18 cellular contexts compared by ENCODE assay signal in the genomic region with DNA sequence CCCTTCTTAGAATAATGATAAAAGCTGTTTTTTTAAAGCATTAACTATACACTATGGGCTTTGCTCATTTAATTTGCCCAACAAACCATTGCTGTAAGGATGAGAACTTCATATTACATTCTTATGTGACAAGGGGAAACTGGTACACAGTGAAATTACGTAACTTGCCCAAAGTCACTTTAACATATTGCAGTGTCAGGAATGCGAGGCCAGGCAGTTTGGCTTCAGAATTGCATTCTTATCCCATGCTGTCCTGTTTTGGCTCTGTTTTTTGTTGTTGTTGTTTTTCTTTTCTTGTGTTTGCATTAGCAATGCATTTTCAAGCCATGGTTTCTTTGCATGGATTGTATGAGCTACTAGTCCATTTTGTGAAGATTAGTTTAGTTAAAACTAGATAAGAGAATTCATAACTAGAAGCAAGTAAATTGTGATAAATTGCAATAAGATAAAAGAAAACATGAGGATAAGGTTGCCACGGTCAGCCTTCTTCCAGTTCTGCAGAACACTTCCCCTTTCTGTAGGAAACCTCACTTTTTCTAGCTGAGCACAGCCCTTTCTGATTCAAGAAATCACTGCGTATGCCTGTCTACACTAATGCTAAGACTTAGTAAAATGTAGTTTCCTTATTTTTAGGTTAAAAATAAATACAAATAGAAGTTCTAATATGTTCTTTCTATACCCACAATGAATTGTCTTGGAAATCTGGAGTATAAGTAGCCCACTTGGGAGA.
A peak's percentile ranks its signal among the peaks of the same experiment; 100 is the strongest.
DNase-seq lines count a peak whose midpoint lies in the region; ATAC-seq, FAIRE-seq and TF ChIP-seq lines count a peak whose summit lies in the region.
"Had no signal": no experiment of that assay in that cellular context is flagged by ENCODE, and none has a peak within 500 bp of the region (broad histone marks: within the 10 kb centered on the region; RNA-seq: fewer than 3 reads in every experiment).

No MANE protein-coding gene starts in this region.

- H3K14ac ChIP-seq in H9 (ENCODE audit: insufficient read depth, low read length) = no peak overlapping the region

- DNase-seq in SK-N-SH (no peak), astrocyte (ENCODE audit: low read depth) (peak; percentile 36), left ventricle myocardium inferior (peak; percentile 15), H9 (no peak), DMS53 (lab: John Stamatoyannopoulos, UW) (no peak)
- DNase-seq: 8988T; activated CD4-positive, alpha-beta T cell treated with anti-CD3 and anti-CD28 coated beads for 1 hour; CD8-positive, alpha-beta T cell; kidney; NCI-H2029 treated with DMSO at 0.1 percent for 48 hours; ovary; T-helper 17 cell had no signal

- no peak for FAIRE-seq in astrocyte (lab: Jason Lieb, UNC)
- FAIRE-seq: kidney had no signal

- no peak overlapping the region for H2BK20ac ChIP-seq in H9 (ENCODE audit: low read depth, low read length, poor library complexity, severe bottlenecking)

- no peak overlapping the region for H3K4ac ChIP-seq in H9 (ENCODE audit: low read depth, low read length)

- H3K27ac Mint-ChIP-seq in astrocyte (ENCODE audit: unreplicated experiment) = no peak overlapping the region
- no peak overlapping the region for H3K27ac Mint-ChIP-seq in H9
- H3K27ac Mint-ChIP-seq: activated naive CD4-positive, alpha-beta T cell treated with anti-CD3 and anti-CD28 coated beads, Interleukin-2, amount 50 U/mL, for 72 hours; CD8-positive, alpha-beta T cell; T-helper 17 cell had no signal

- H3K27me3 Mint-ChIP-seq in astrocyte (ENCODE audit: low read depth, unreplicated experiment) (no peaks in the 10 kb centered on the region), H9 (ENCODE audit: low read depth) (no peaks in the 10 kb centered on the region)
- H3K27me3 Mint-ChIP-seq: central memory CD8-positive, alpha-beta T cell; T-helper 17 cell had no signal

- H3K79me2 ChIP-seq in SK-N-SH (ENCODE audit: insufficient read depth) (no peaks in the 10 kb centered on the region), astrocyte (ENCODE audit: insufficient read depth, low read length) (no peaks in the 10 kb centered on the region), H9 (ENCODE audit: insufficient read depth, low read length) (no peaks in the 10 kb centered on the region)

- POLR2A ChIA-PET in SK-N-SH (lab: Yijun Ruan, JAX) = no interaction called here

- TF ChIP-seq EP300 in SK-N-SH (IDR thresholded peaks at IDR 0.05; ENCODE audit: borderline replicate concordance in 1 of 2, low read depth in 1 of 2, low read length in 1 of 2) = no peak

- TF ChIP-seq CTCF in SK-N-SH (IDR thresholded peaks at IDR 0.05) = no peak
- no peak for TF ChIP-seq CTCF in astrocyte (IDR thresholded peaks at IDR 0.05; ENCODE audit: insufficient read depth, low read depth, low read length)
- no peak for TF ChIP-seq CTCF in left ventricle myocardium inferior (IDR thresholded peaks at IDR 0.05; ENCODE audit: borderline replicate concordance)
- no peak for TF ChIP-seq CTCF in H9 (conservative IDR thresholded peaks at IDR 0.05)

- H2AK5ac ChIP-seq in H9 (ENCODE audit: insufficient read length, low read length) = no peak overlapping the region

- H2BK5ac ChIP-seq in H9 (ENCODE audit: insufficient read length, low read length) = no peak overlapping the region

- CTCF ChIA-PET in SK-N-SH (lab: Yijun Ruan, JAX) = interaction anchor here (1.0 kb wide), 1 partner anchor 247 kb away, joined by 4 read pairs; no protein-coding TSS in a partner anchor

- intact Hi-C loops in left ventricle myocardium inferior (cut with micrococcal nuclease) = no loop called here

- H3K9me3 Mint-ChIP-seq in astrocyte (ENCODE audit: unreplicated experiment) (peaks cover 9% of the 10 kb centered on the region), H9 (peaks cover 3% of the 10 kb centered on the region in 2 experiments)

- no peaks in the 10 kb centered on the region for H3K36me3 ChIP-seq in SK-N-SH (replicated peaks in 1 of 2; ENCODE audit: control insufficient read depth in 1 of 2, insufficient read depth in 2 of 2, low read length in 1 of 2)
- no peaks in the 10 kb centered on the region for H3K36me3 ChIP-seq in astrocyte (ENCODE audit: insufficient read depth, low read length)
- no peaks in the 10 kb centered on the region for H3K36me3 ChIP-seq in left ventricle myocardium inferior
- no peaks in the 10 kb centered on the region for H3K36me3 ChIP-seq in skeletal muscle tissue (ENCODE audit: control insufficient read depth in 3 of 3, insufficient read depth in 3 of 3, low read length in 3 of 3)
- H3K36me3 ChIP-seq: ovary had no signal

- H4K91ac ChIP-seq in H9 (ENCODE audit: insufficient read length, low read depth, low read length) = no peak overlapping the region

- peaks cover 4% of the 10 kb centered on the region for H3K4me1 Mint-ChIP-seq in astrocyte (ENCODE audit: low read depth, unreplicated experiment)
- H3K4me1 Mint-ChIP-seq in H9 = no peaks in the 10 kb centered on the region
- H3K4me1 Mint-ChIP-seq: central memory CD8-positive, alpha-beta T cell; T-helper 17 cell had no signal

- no peak overlapping the region for H3K23ac ChIP-seq in H9 (ENCODE audit: insufficient read length, low read depth, low read length)

- H3K27me3 ChIP-seq in SK-N-SH (ENCODE audit: insufficient read depth) (no peaks in the 10 kb centered on the region), astrocyte (ENCODE audit: insufficient read depth, low read length) (no peaks in the 10 kb centered on the region), left ventricle myocardium inferior (ENCODE audit: low read depth) (no peaks in the 10 kb centered on the region), skeletal muscle tissue (ENCODE audit: control insufficient read depth in 3 of 3, insufficient read depth in 3 of 3, low read length in 3 of 3) (no peaks in the 10 kb centered on the region), H9 (ENCODE audit: insufficient read depth, low read length) (no peaks in the 10 kb centered on the region)
- H3K27me3 ChIP-seq: ovary had no signal

- H3K4me1 ChIP-seq in SK-N-SH (ENCODE audit: control insufficient read depth in 1 of 2, insufficient read depth in 2 of 2, low read depth in 1 of 2, low read length in 1 of 2) (peaks cover 0 to 5% of the 10 kb centered on the region in 2 experiments; a peak in 1 of 4 replicates), astrocyte (ENCODE audit: insufficient read depth, low read length) (peaks cover 4% of the 10 kb centered on the region), left ventricle myocardium inferior (peaks cover 20% of the 10 kb centered on the region), skeletal muscle tissue (ENCODE audit: control insufficient read depth in 3 of 3, insufficient read depth in 3 of 3, low read length in 3 of 3) (peaks cover 4 to 10% (median 8%) of the 10 kb centered on the region in 3 donors), H9 (ENCODE audit: insufficient read depth, low read length) (no peaks in the 10 kb centered on the region)

- peaks cover 7% of the 10 kb centered on the region for H3F3A ChIP-seq in SK-N-SH (replicated peaks; ENCODE audit: insufficient read depth)

- H4K8ac ChIP-seq in H9 (replicated peaks; ENCODE audit: insufficient read length, low read depth, low read length) = no peak overlapping the region

- no peak overlapping the region for H2BK15ac ChIP-seq in H9 (ENCODE audit: low read depth, low read length)

- TF ChIP-seq RAD21 in SK-N-SH (IDR thresholded peaks at IDR 0.05; ENCODE audit: low read length) = no peak

- no peak overlapping the region for H2BK12ac ChIP-seq in H9 (ENCODE audit: insufficient read length, low read depth, low read length)

- H3K56ac ChIP-seq in H9 (ENCODE audit: insufficient read length, low read depth, low read length) = no peak overlapping the region

- H3T11ph ChIP-seq in H9 (ENCODE audit: low read length) = no peak overlapping the region

- no peaks in the 10 kb centered on the region for H3K9me2 ChIP-seq in SK-N-SH

- ATAC-seq in SK-N-SH treated with all-trans-retinoic acid at 6 μM for 48 hours = 0 out of 3 replicates have a peak, but pooled peaks have one; percentile 24
- ATAC-seq in GM21515 (IDR thresholded peaks at IDR 0.05; ENCODE audit: unreplicated experiment) = no peak
- ATAC-seq: activated naive CD4-positive, alpha-beta T cell treated with anti-CD3 and anti-CD28 coated beads, Interleukin-2, amount 50 U/mL, for 72 hours; CD8-positive, alpha-beta T cell; T-helper 17 cell had no signal

- no peak overlapping the region for H3K18ac ChIP-seq in H9 (ENCODE audit: insufficient read length, low read depth, low read length)

- H3K36me3 Mint-ChIP-seq in astrocyte (ENCODE audit: low read depth, unreplicated experiment) (no peaks in the 10 kb centered on the region), H9 (ENCODE audit: insufficient read depth in 1 of 3, low read depth in 3 of 3) (peaks cover 2 to 4% (median 4%) of the 10 kb centered on the region in 3 experiments; a peak in 6 of 7 replicates)
- H3K36me3 Mint-ChIP-seq: CD8-positive, alpha-beta T cell had no signal

- no peak overlapping the region for H3K27ac ChIP-seq in SK-N-SH (ENCODE audit: low read depth in 2 of 2, low read length in 1 of 2)
- H3K27ac ChIP-seq in astrocyte (ENCODE audit: low read depth, low read length) = no peak overlapping the region
- H3K27ac ChIP-seq in left ventricle myocardium inferior (replicated peaks) = peak overlapping the region; percentile 29
- H3K27ac ChIP-seq in skeletal muscle tissue (ENCODE audit: low read depth, low read length) = peak overlapping the region; percentile 28
- no peak overlapping the region for H3K27ac ChIP-seq in H9 (ENCODE audit: insufficient read length, low read depth, low read length)
- H3K27ac ChIP-seq: ovary, RWPE1 had no signal

- H2BK120ac ChIP-seq in H9 (ENCODE audit: low read depth, low read length, poor library complexity, severe bottlenecking) = no peak overlapping the region

- H4K5ac ChIP-seq in H9 (ENCODE audit: insufficient read length, low read depth, low read length) = no peak overlapping the region

- H2AFZ ChIP-seq in SK-N-SH (ENCODE audit: low read depth) (no peak overlapping the region), astrocyte (ENCODE audit: low read depth, low read length) (no peak overlapping the region), H9 (ENCODE audit: low read length) (no peak overlapping the region)

- no peaks in the 10 kb centered on the region for H3K79me1 ChIP-seq in H9 (ENCODE audit: insufficient read depth, low read depth, low read length, poor library complexity, severe bottlenecking)

- 84% methylated on average over 4 of the region's 4 CpGs for WGBS in SK-N-SH (ENCODE audit: low lambda C conversion rate)
- WGBS in H9 (ENCODE audit: extremely low coverage, insufficient read length, low lambda C conversion rate) = no CpG with 5 or more reads among the region's 4 CpGs

- H3K4me3 ChIP-seq in SK-N-SH (ENCODE audit: low read depth in 2 of 2, low read length in 1 of 2) = no peak overlapping the region
- no peak overlapping the region for H3K4me3 ChIP-seq in astrocyte (ENCODE audit: insufficient read depth, low read depth, low read length)
- H3K4me3 ChIP-seq in left ventricle myocardium inferior = no peak overlapping the region
- H3K4me3 ChIP-seq in skeletal muscle tissue (ENCODE audit: low read length in 3 of 3) = peak overlapping the region in 1 of 3 donors; percentile 34
- H3K4me3 ChIP-seq: ovary had no signal

- H3K4me2 ChIP-seq in SK-N-SH (no peak overlapping the region), astrocyte (ENCODE audit: low read length) (no peak overlapping the region), H9 (ENCODE audit: insufficient read depth, insufficient read length, low read length) (no peak overlapping the region)

- no peak overlapping the region for H3K4me3 Mint-ChIP-seq in astrocyte (ENCODE audit: unreplicated experiment)
- H3K4me3 Mint-ChIP-seq in H9 = no peak overlapping the region
- H3K4me3 Mint-ChIP-seq: CD8-positive, alpha-beta T cell; central memory CD8-positive, alpha-beta T cell; T-helper 17 cell had no signal

- no peaks in the 10 kb centered on the region; the same call in 1 of the 2 replicates for H3K9me3 ChIP-seq in SK-N-SH
- H3K9me3 ChIP-seq in astrocyte (ENCODE audit: insufficient read depth, low read depth, low read length) = no peaks in the 10 kb centered on the region
- H3K9me3 ChIP-seq in left ventricle myocardium inferior (replicated peaks) = peaks cover 22% of the 10 kb centered on the region
- H3K9me3 ChIP-seq in skeletal muscle tissue (ENCODE audit: control insufficient read depth in 3 of 3, low read length in 3 of 3) = no peaks in the 10 kb centered on the region
- no peaks in the 10 kb centered on the region for H3K9me3 ChIP-seq in H9 (ENCODE audit: control insufficient read depth, low read depth, low read length)
- H3K9me3 ChIP-seq: ovary had no signal

- no peaks in the 10 kb centered on the region for H4K20me1 ChIP-seq in SK-N-SH (ENCODE audit: insufficient read depth)
- H4K20me1 ChIP-seq in astrocyte (ENCODE audit: insufficient read depth, low read length) = no peaks in the 10 kb centered on the region
- H4K20me1 ChIP-seq in H9 (ENCODE audit: control insufficient read depth, insufficient read depth, insufficient read length) = no peaks in the 10 kb centered on the region

- no peak overlapping the region for H3K9ac ChIP-seq in SK-N-SH
- no peak overlapping the region for H3K9ac ChIP-seq in astrocyte (ENCODE audit: low read length)
- no peak overlapping the region for H3K9ac ChIP-seq in skeletal muscle tissue (ENCODE audit: low read depth in 1 of 3, low read length in 3 of 3)
- H3K9ac ChIP-seq in H9 (ENCODE audit: extremely low read depth, insufficient read length, low read length) = no peak overlapping the region

- no peaks in the 10 kb centered on the region for H3K23me2 ChIP-seq in H9 (ENCODE audit: insufficient read length, low read depth, low read length, poor library complexity, severe bottlenecking)

Comparison
In these comparisons a context has a peak if more than half of its experiments do, and no peak if none do; other contexts are left out.
1. DNase-seq: peak in astrocyte (single experiment) and left ventricle myocardium inferior (single experiment); none in SK-N-SH (single experiment), H9 (single experiment) and DMS53 (single experiment).
2. H3K27ac ChIP-seq: peak in left ventricle myocardium inferior (single experiment) and skeletal muscle tissue (single experiment); none in SK-N-SH (0 of 2), astrocyte (single experiment) and H9 (single experiment).